Comparison of ENCODE assay signal across 22 cellular contexts in the genomic region with DNA sequence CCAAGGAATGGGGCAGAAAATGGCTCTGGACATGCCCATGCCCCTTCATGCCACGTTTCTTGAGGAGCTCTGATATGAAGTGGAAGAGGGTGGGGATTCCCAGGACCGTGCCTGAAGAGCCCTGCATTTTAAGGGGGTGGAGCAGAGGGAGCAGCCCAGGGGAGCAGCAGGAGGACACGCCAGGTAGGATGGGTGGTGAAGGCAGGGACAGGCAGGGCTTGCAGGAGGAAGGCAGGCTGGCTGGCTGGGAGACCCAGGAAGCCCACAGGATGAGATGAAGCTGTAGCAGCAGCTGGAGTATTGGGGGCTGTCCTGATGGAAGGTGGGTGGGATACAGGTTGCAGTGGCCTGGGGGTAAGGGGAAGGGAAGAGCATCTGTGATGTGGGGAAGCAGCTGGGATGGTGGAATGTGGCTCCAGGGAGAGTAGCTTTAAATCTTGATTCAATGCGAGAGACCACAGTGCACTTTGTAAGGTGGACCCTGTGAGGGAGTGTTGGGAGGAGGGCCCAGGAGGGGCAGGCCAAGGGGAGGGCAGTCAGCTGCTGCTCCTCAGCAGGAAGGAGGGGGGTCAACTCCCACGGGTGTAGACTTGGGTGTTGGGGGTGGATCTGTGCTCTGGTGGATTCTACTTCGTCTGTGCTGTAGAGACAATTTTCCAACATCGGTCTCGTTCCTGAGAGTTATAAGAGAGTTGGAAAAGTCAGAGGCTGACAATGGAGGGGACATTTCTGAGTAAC.
DNase-seq lines count a peak whose midpoint lies in the region; FAIRE-seq and TF ChIP-seq lines count a peak whose summit lies in the region.
"Had no signal": no experiment of that assay in that cellular context is flagged by ENCODE, and none has a peak within 500 bp of the region (broad histone marks: within the 10 kb centered on the region; RNA-seq: fewer than 3 reads in every experiment).

No MANE protein-coding gene starts in this region.

- H3K27ac ChIP-seq in BLaER1 (no peak overlapping the region), H1 (ENCODE audit: low read depth, low read length) (no peak overlapping the region), neuronal stem cell (replicated peaks; ENCODE audit: low read length) (no peak overlapping the region)
- H3K27ac ChIP-seq: GM23248 had no signal

- no peak for TF ChIP-seq EP300 in H1 (IDR thresholded peaks at IDR 0.05; ENCODE audit: borderline replicate concordance in 1 of 2, low read depth in 2 of 2, low read length in 2 of 2)

- DNase-seq in H1 (ENCODE audit: low read depth in 1 of 2, low spot score in 2 of 2) = no peak
- no peak for DNase-seq in neuronal stem cell (ENCODE audit: low spot score)
- DNase-seq in type B pancreatic cell (ENCODE audit: extremely low spot score, unreplicated experiment) = peak; percentile 53
- no peak for DNase-seq in GM19240 (ENCODE audit: insufficient read length, low spot score)
- no peak for DNase-seq in NCI-H1105 treated with DMSO at 0.1 percent for 48 hours (lab: John Stamatoyannopoulos, UW)
- no peak for DNase-seq in middle frontal gyrus (ENCODE audit: extremely low spot score, low spot score)
- DNase-seq: 8988T; C1 segment of cervical spinal cord; CD4-positive, CD25-positive, alpha-beta regulatory T cell; CD8-positive, alpha-beta memory T cell; COR-L47; DMS 273 treated with DMSO at 0.1 percent for 48 hours; DMS53; DND-41; EL; GM23248; HFFc6; IMR-90 had no signal

- H2BK5ac ChIP-seq in H1 (ENCODE audit: low read depth, low read length) (no peak overlapping the region), neuronal stem cell (ENCODE audit: low read length) (no peak overlapping the region)

- H2BK120ac ChIP-seq in H1 (replicated peaks; ENCODE audit: low read depth, low read length) = no peak overlapping the region
- no peak overlapping the region for H2BK120ac ChIP-seq in neuronal stem cell (ENCODE audit: low read depth, low read length)

- H3K4ac ChIP-seq in H1 (replicated peaks; ENCODE audit: insufficient read length, low read depth, low read length) (no peak overlapping the region), neuronal stem cell (ENCODE audit: low read length) (no peak overlapping the region)

- H3K9me3 ChIP-seq in BLaER1 = peaks cover 10% of the 10 kb centered on the region
- no peaks in the 10 kb centered on the region for H3K9me3 ChIP-seq in H1 (ENCODE audit: insufficient read depth in 2 of 2, low read depth in 1 of 2, low read length in 1 of 2)
- H3K9me3 ChIP-seq in neuronal stem cell (replicated peaks in 1 of 2; ENCODE audit: control insufficient read depth in 2 of 2, insufficient read depth in 1 of 2, low read depth in 1 of 2, low read length in 2 of 2) = peaks cover 0 to 15% of the 10 kb centered on the region in 2 donors

- 79% methylated on average over 8 of the region's 8 CpGs; no CpG with 5 or more reads in 1 of the 2 experiments for WGBS in H1 (ENCODE audit: extremely low coverage in 1 of 2, insufficient coverage in 1 of 2, insufficient read length in 1 of 2, insufficient replicate concordance in 2 of 2, low coverage in 1 of 2, low lambda C conversion rate in 2 of 2, missing lambda C conversion rate in 1 of 2), 2 experiments
- WGBS in neuronal stem cell (ENCODE audit: extremely low coverage in 2 of 2, insufficient read length in 2 of 2, insufficient replicate concordance in 1 of 2), 2 donors = no CpG with 5 or more reads among the region's 8 CpGs

- no peak overlapping the region for H2BK15ac ChIP-seq in H1 (ENCODE audit: low read length)
- H2BK15ac ChIP-seq in neuronal stem cell (ENCODE audit: low read length) = no peak overlapping the region

- POLR2A ChIA-PET in H1 (lab: Charles Lee; ENCODE audit: partially characterized antibody) = interaction anchor here (0.8 kb wide), 1 partner anchor 320 kb away, joined by 3 read pairs; no protein-coding TSS in a partner anchor

- H3K9ac ChIP-seq in BLaER1 (no peak overlapping the region), H1 (replicated peaks in 1 of 4; ENCODE audit: extremely low read depth in 1 of 4, low read depth in 3 of 4, low read length in 3 of 4) (no peak overlapping the region), neuronal stem cell (ENCODE audit: low read depth, low read length, poor library complexity) (no peak overlapping the region)
- H3K9ac ChIP-seq: GM23248 had no signal

- no peak overlapping the region for H3K4me3 Mint-ChIP-seq in type B pancreatic cell
- H3K4me3 Mint-ChIP-seq: CD8-positive, alpha-beta memory T cell; HFFc6 had no signal

- H2AK5ac ChIP-seq in H1 (ENCODE audit: low read depth, low read length) (no peak overlapping the region), neuronal stem cell (ENCODE audit: low read depth, low read length) (peak overlapping the region; percentile 27)

- no peak overlapping the region for H3K27ac Mint-ChIP-seq in type B pancreatic cell
- H3K27ac Mint-ChIP-seq: CD4-positive, CD25-positive, alpha-beta regulatory T cell; CD8-positive, alpha-beta memory T cell; HFFc6 had no signal

- FAIRE-seq in H1 (lab: Jason Lieb, UNC) = no peak
- FAIRE-seq: GM12878, H54, HTR-8/SVneo had no signal

- H3K27me3 Mint-ChIP-seq in type B pancreatic cell = peaks cover 32% of the 10 kb centered on the region
- H3K27me3 Mint-ChIP-seq: CD4-positive, CD25-positive, alpha-beta regulatory T cell had no signal

- H3K23me2 ChIP-seq in H1 (ENCODE audit: low read depth, low read length) = no peaks in the 10 kb centered on the region

- H3K27me3 ChIP-seq in BLaER1 (peaks cover 21% of the 10 kb centered on the region), H1 (replicated peaks in 1 of 4; ENCODE audit: control insufficient read depth in 3 of 4, extremely low read depth in 1 of 4, insufficient read depth in 3 of 4, low read length in 3 of 4) (no peaks in the 10 kb centered on the region), neuronal stem cell (ENCODE audit: control insufficient read depth in 3 of 3, insufficient read depth in 3 of 3, low read depth in 1 of 3, low read length in 3 of 3) (no peaks in the 10 kb centered on the region)

- no peak overlapping the region for H3K23ac ChIP-seq in H1 (ENCODE audit: insufficient read length)
- no peak overlapping the region for H3K23ac ChIP-seq in neuronal stem cell (ENCODE audit: low read depth, low read length, poor library complexity)

- peaks cover 10% of the 10 kb centered on the region for H3K4me1 Mint-ChIP-seq in type B pancreatic cell (ENCODE audit: unreplicated experiment)
- H3K4me1 Mint-ChIP-seq: CD4-positive, CD25-positive, alpha-beta regulatory T cell; CD8-positive, alpha-beta memory T cell had no signal

- H4K91ac ChIP-seq in H1 (replicated peaks; ENCODE audit: insufficient read length, low read length) = no peak overlapping the region
- H4K91ac ChIP-seq in neuronal stem cell (ENCODE audit: low read depth, low read length, poor library complexity) = no peak overlapping the region

- no peak overlapping the region for H3K18ac ChIP-seq in H1 (ENCODE audit: extremely low read depth, low read length)
- H3K18ac ChIP-seq in neuronal stem cell (ENCODE audit: low read length) = no peak overlapping the region

- H4K8ac ChIP-seq in H1 (ENCODE audit: extremely low read depth, insufficient read depth, low read length) = no peak overlapping the region
- H4K8ac ChIP-seq in neuronal stem cell (ENCODE audit: low read depth, low read length) = no peak overlapping the region

- 0 out of 2 replicates have a peak overlapping the region, but pooled peaks have one; percentile 13 for H2AFZ ChIP-seq in H1 (ENCODE audit: low read length)
- peak overlapping the region; percentile 15 for H2AFZ ChIP-seq in neuronal stem cell (ENCODE audit: low read length)
- H2AFZ ChIP-seq: GM23248 had no signal

- peaks cover 6% of the 10 kb centered on the region for H3K9me3 Mint-ChIP-seq in type B pancreatic cell

- H2BK12ac ChIP-seq in H1 (ENCODE audit: low read depth, low read length) = no peak overlapping the region
- peak overlapping the region; percentile 11 for H2BK12ac ChIP-seq in neuronal stem cell (ENCODE audit: low read length)

- H4K20me1 ChIP-seq in BLaER1 (0 out of 2 replicates have a peak, but pooled peaks cover 6% of the 10 kb centered on the region), H1 (replicated peaks in 1 of 2; ENCODE audit: control insufficient read depth in 1 of 2, insufficient read depth in 2 of 2, low read length in 2 of 2) (no peaks in the 10 kb centered on the region)

- H3K4me3 ChIP-seq in BLaER1 = no peak overlapping the region
- no peak overlapping the region for H3K4me3 ChIP-seq in H1 (ENCODE audit: extremely low read depth in 1 of 4, insufficient read depth in 2 of 4, low read depth in 3 of 4, low read length in 4 of 4)
- H3K4me3 ChIP-seq in neuronal stem cell (ENCODE audit: low read length in 2 of 2) = no peak overlapping the region
- H3K4me3 ChIP-seq: GM12878, GM23248 had no signal

- no peaks in the 10 kb centered on the region for H3K36me3 Mint-ChIP-seq in type B pancreatic cell
- H3K36me3 Mint-ChIP-seq: CD4-positive, CD25-positive, alpha-beta regulatory T cell; CD8-positive, alpha-beta memory T cell had no signal

- H3K79me2 ChIP-seq in H1 (ENCODE audit: control insufficient read depth in 1 of 2, insufficient read depth in 2 of 2, low read length in 2 of 2) = no peaks in the 10 kb centered on the region

- no peaks in the 10 kb centered on the region for H3K79me1 ChIP-seq in H1 (ENCODE audit: low read depth, low read length)
- no peaks in the 10 kb centered on the region for H3K79me1 ChIP-seq in neuronal stem cell (ENCODE audit: low read depth, low read length)

- H3K36me3 ChIP-seq in BLaER1 (no peaks in the 10 kb centered on the region), H1 (ENCODE audit: control insufficient read depth in 2 of 4, insufficient read depth in 4 of 4, low read length in 3 of 4) (no peaks in the 10 kb centered on the region), neuronal stem cell (replicated peaks in 1 of 2; ENCODE audit: control insufficient read depth in 2 of 2, insufficient read depth in 2 of 2, low read length in 2 of 2) (no peaks in the 10 kb centered on the region)

- CTCF ChIA-PET in H1 (lab: Charles Lee; ENCODE audit: partially characterized antibody) = interaction anchor here (0.7 to 4.9 kb wide), 5 partner anchors 9 to 60 kb away, joined by 3 to 26 read pairs (median 3); no protein-coding TSS in a partner anchor

- H3K4me2 ChIP-seq in BLaER1 (peak overlapping the region; percentile 76), H1 (ENCODE audit: insufficient read depth in 1 of 2, low read depth in 2 of 2, low read length in 2 of 2) (no peak overlapping the region), neuronal stem cell (ENCODE audit: insufficient read depth, low read length, poor library complexity, severe bottlenecking) (no peak overlapping the region)

- TF ChIP-seq RAD21 in H1 (IDR thresholded peaks at IDR 0.05 in 1 of 2, conservative IDR thresholded peaks at IDR 0.05 in 1 of 2; ENCODE audit: low read depth in 2 of 2, low read length in 2 of 2) = no peak

- no peak overlapping the region for H3K56ac ChIP-seq in H1 (replicated peaks; ENCODE audit: insufficient read length, low read depth, low read length)

- TF ChIP-seq CTCF in H1 (IDR thresholded peaks at IDR 0.05; ENCODE audit: control extremely low read depth in 1 of 3, insufficient read depth in 1 of 3, low read depth in 1 of 3, low read length in 3 of 3) (no peak), type B pancreatic cell (conservative IDR thresholded peaks at IDR 0.05) (no peak)

- no peak for TF ChIP-seq POLR2A in H1 (IDR thresholded peaks at IDR 0.05; ENCODE audit: control extremely low read depth in 1 of 2, low read depth in 2 of 2, low read length in 2 of 2)

- H3K4me1 ChIP-seq in BLaER1 = peaks cover 46% of the 10 kb centered on the region
- H3K4me1 ChIP-seq in H1 (replicated peaks in 1 of 4; ENCODE audit: control insufficient read depth in 3 of 4, insufficient read depth in 4 of 4, low read length in 3 of 4) = no peaks in the 10 kb centered on the region; a peak in 1 of 7 replicates
- peaks cover 1 to 12% of the 10 kb centered on the region in 2 donors for H3K4me1 ChIP-seq in neuronal stem cell (ENCODE audit: control insufficient read depth in 2 of 2, insufficient read depth in 1 of 2, low read depth in 1 of 2, low read length in 2 of 2)

- H4K5ac ChIP-seq in H1 (ENCODE audit: insufficient read length, low read depth, low read length) = no peak overlapping the region

- H2BK20ac ChIP-seq in H1 (ENCODE audit: low read length) = no peak overlapping the region

- H3K14ac ChIP-seq in H1 (ENCODE audit: insufficient read length) = no peak overlapping the region
- no peak overlapping the region for H3K14ac ChIP-seq in neuronal stem cell (ENCODE audit: low read length)
